ENCODE assay signal across 1 cellular context in genomic region chr19:44774614-44775013, GRCh38.
TF ChIP-seq lines count a peak whose summit lies in the region.

No MANE protein-coding gene starts in this region.

TF ChIP-seq in endothelial cell of umbilical vein, 7 proteins besides CTCF, POLR2A, EP300 and RAD21:
- TF ChIP-seq JUN (IDR thresholded peaks at IDR 0.05; ENCODE audit: borderline replicate concordance, insufficient read depth, insufficient read length, low read depth): no peak
- TF ChIP-seq FOS (IDR thresholded peaks at IDR 0.05; ENCODE audit: borderline replicate concordance, insufficient read depth, low read length): no peak
- TF ChIP-seq EZH2 (IDR thresholded peaks at IDR 0.05; ENCODE audit: borderline replicate concordance, low read depth, low read length, severe bottlenecking): no peak
- no peak for TF ChIP-seq MAX (IDR thresholded peaks at IDR 0.05; ENCODE audit: insufficient read depth, insufficient read length)
- no peak for TF ChIP-seq MYC (IDR thresholded peaks at IDR 0.05; ENCODE audit: low read depth, low read length)
- no peak for TF ChIP-seq GATA2 (IDR thresholded peaks at IDR 0.05; ENCODE audit: insufficient read depth, insufficient read length, low read depth, low read length)
- no peak for TF ChIP-seq POLR2AphosphoS5 (IDR thresholded peaks at IDR 0.05; ENCODE audit: insufficient read depth, low read depth, low read length)
TF ChIP-seq in endothelial cell of umbilical vein: peak in this region for 0.
